Comparison of ENCODE assay signal across 30 cellular contexts in the genomic region with DNA sequence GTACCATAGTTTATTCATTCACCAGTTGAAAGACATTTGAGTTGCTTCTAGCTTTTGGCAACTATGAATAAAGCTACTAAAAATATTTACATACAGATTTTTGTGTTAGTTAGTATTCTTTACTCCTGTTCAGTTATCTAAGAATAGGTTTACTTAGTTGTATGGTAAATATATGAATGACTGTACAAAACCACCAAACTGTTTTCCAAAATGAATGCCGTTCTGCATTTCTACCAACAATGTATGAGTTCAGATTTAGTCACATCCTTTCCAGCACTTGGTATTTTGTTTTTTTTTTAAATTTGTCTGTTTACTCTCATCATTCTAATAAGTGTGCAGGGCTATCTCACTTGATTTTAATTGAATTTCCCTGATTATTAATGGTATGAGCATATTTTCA.
"Had no signal": no experiment of that assay in that cellular context is flagged by ENCODE, and none has a peak within 500 bp of the region (broad histone marks: within the 10 kb centered on the region; RNA-seq: fewer than 3 reads in every experiment).

No MANE protein-coding gene starts in this region.

- H3K27ac ChIP-seq: brain microvascular endothelial cell had no signal

- H3K27ac Mint-ChIP-seq: activated CD4-positive, alpha-beta memory T cell treated with anti-CD3 and anti-CD28 coated beads for 36 hours; activated CD4-positive, alpha-beta T cell treated with anti-CD3 and anti-CD28 coated beads for 36 hours; activated CD4-positive, alpha-beta T cell treated with anti-CD3 and anti-CD28 coated beads, Interleukin-2, amount 10 ng/mL, durations not matched to agents 24 days and 14 days; activated CD8-positive, alpha-beta memory T cell treated with anti-CD3 and anti-CD28 coated beads, Interleukin-2, amount 10 ng/mL, durations not matched to agents 7 days and 5 days; activated CD8-positive, alpha-beta T cell treated with anti-CD3 and anti-CD28 coated beads, Interleukin-2, amount 10 ng/mL, durations not matched to agents 7 days and 5 days; activated naive CD4-positive, alpha-beta T cell treated with anti-CD3 and anti-CD28 coated beads, Interleukin-2, amount 10 ng/mL, durations not matched to agents 7 days and 5 days; activated naive CD4-positive, alpha-beta T cell treated with anti-CD3 and anti-CD28 coated beads, Interleukin-2, amount 50 U/mL, for 72 hours; activated naive CD8-positive, alpha-beta T cell treated with anti-CD3 and anti-CD28 coated beads, Interleukin-2, amount 10 ng/mL, durations not matched to agents 7 days and 5 days; activated T-helper 1 cell treated with anti-CD3 and anti-CD28 coated beads, Interleukin-12 subunit alpha, Interleukin-12 subunit beta, Interleukin-2, Interleukin-4 antibody, amounts not matched to agents 30 ng/mL and 10 ng/mL and 1 ng/mL, durations not matched to agents 14 hours and 24 hours and 36 hours; activated T-helper 2 cell treated with anti-CD3 and anti-CD28 coated beads, Interferon-gamma antibody, Interleukin-2, Interleukin-4, amounts not matched to agents 10 μg/mL and 5 μg/mL and 100 μg/mL, durations not matched to agents 14 hours and 24 hours and 36 hours; effector memory CD8-positive, alpha-beta T cell had no signal

- H3K27me3 Mint-ChIP-seq: activated CD4-positive, alpha-beta T cell treated with anti-CD3 and anti-CD28 coated beads for 36 hours; activated CD8-positive, alpha-beta memory T cell treated with anti-CD3 and anti-CD28 coated beads, Interleukin-2, amount 10 ng/mL, durations not matched to agents 7 days and 5 days; activated naive CD8-positive, alpha-beta T cell treated with anti-CD3 and anti-CD28 coated beads, Interleukin-2, amount 10 ng/mL, durations not matched to agents 7 days and 5 days had no signal

- FAIRE-seq: astrocyte had no signal

- H3K4me3 Mint-ChIP-seq: activated CD4-positive, alpha-beta memory T cell treated with anti-CD3 and anti-CD28 coated beads for 36 hours; activated CD4-positive, alpha-beta T cell treated with anti-CD3 and anti-CD28 coated beads for 36 hours; activated CD4-positive, alpha-beta T cell treated with anti-CD3 and anti-CD28 coated beads, Interleukin-2, amount 10 ng/mL, durations not matched to agents 24 days and 14 days; activated CD8-positive, alpha-beta memory T cell treated with anti-CD3 and anti-CD28 coated beads, Interleukin-2, amount 10 ng/mL, durations not matched to agents 7 days and 5 days; activated CD8-positive, alpha-beta T cell treated with anti-CD3 and anti-CD28 coated beads, Interleukin-2, amount 10 ng/mL, durations not matched to agents 7 days and 5 days; activated naive CD4-positive, alpha-beta T cell treated with anti-CD3 and anti-CD28 coated beads, Interleukin-2, amount 10 ng/mL, durations not matched to agents 7 days and 5 days; activated naive CD8-positive, alpha-beta T cell treated with anti-CD3 and anti-CD28 coated beads, Interleukin-2, amount 10 ng/mL, durations not matched to agents 7 days and 5 days; activated T-helper 1 cell treated with anti-CD3 and anti-CD28 coated beads, Interleukin-12 subunit alpha, Interleukin-12 subunit beta, Interleukin-2, Interleukin-4 antibody, amounts not matched to agents 30 ng/mL and 10 ng/mL and 1 ng/mL, durations not matched to agents 14 hours and 24 hours and 36 hours; effector memory CD8-positive, alpha-beta T cell had no signal

- DNase-seq: activated CD4-positive, alpha-beta memory T cell treated with anti-CD3 and anti-CD28 coated beads for 36 hours; activated CD4-positive, alpha-beta T cell treated with anti-CD3 and anti-CD28 coated beads for 36 hours; activated CD4-positive, alpha-beta T cell treated with anti-CD3 and anti-CD28 coated beads, Interleukin-2, amount 10 ng/mL, durations not matched to agents 24 days and 14 days; activated CD4-positive, CD25-positive, alpha-beta regulatory T cell; activated CD4-positive, CD25-positive, alpha-beta regulatory T cell treated with anti-CD3 and anti-CD28 coated beads, Interleukin-2, amount 50 U/mL, for 72 hours; activated CD8-positive, alpha-beta memory T cell treated with anti-CD3 and anti-CD28 coated beads, Interleukin-2, amount 10 ng/mL, durations not matched to agents 7 days and 5 days; activated CD8-positive, alpha-beta memory T cell treated with anti-CD3 and anti-CD28 coated beads, Interleukin-2, amount 50 U/mL, for 4 hours; activated CD8-positive, alpha-beta T cell treated with anti-CD3 and anti-CD28 coated beads, Interleukin-2, amount 10 ng/mL, durations not matched to agents 7 days and 5 days; activated effector memory CD4-positive, alpha-beta T cell treated with anti-CD3 and anti-CD28 coated beads, Interleukin-2, amount 50 U/mL, for 16 hours; activated naive CD4-positive, alpha-beta T cell; activated naive CD4-positive, alpha-beta T cell treated with anti-CD3 and anti-CD28 coated beads, Interleukin-2, amount 10 ng/mL, durations not matched to agents 7 days and 5 days; activated naive CD8-positive, alpha-beta T cell treated with anti-CD3 and anti-CD28 coated beads, Interleukin-2, amount 10 ng/mL, durations not matched to agents 7 days and 5 days; activated T-cell treated with anti-CD3 and anti-CD28 coated beads, Interleukin-2, amount 50 U/mL, for 1 hour; activated T-cell treated with anti-CD3 and anti-CD28 coated beads, Interleukin-2, amount 50 U/mL, for 48 hours; amniotic stem cell; anterior cingulate cortex; brain microvascular endothelial cell; caudate nucleus; cortex of kidney; dermis blood vessel endothelial cell; effector CD4-positive, alpha-beta T cell; effector memory CD8-positive, alpha-beta T cell; foreskin fibroblast; head of caudate nucleus; hippocampal formation had no signal

- ATAC-seq: activated CD4-positive, alpha-beta T cell treated with anti-CD3 and anti-CD28 coated beads for 36 hours; activated CD8-positive, alpha-beta memory T cell treated with anti-CD3 and anti-CD28 coated beads, Interleukin-2, amount 10 ng/mL, durations not matched to agents 7 days and 5 days; activated CD8-positive, alpha-beta T cell treated with anti-CD3 and anti-CD28 coated beads, Interleukin-2, amount 10 ng/mL, durations not matched to agents 7 days and 5 days; activated naive CD4-positive, alpha-beta T cell treated with anti-CD3 and anti-CD28 coated beads, Interleukin-2, amount 50 U/mL, for 72 hours; effector memory CD8-positive, alpha-beta T cell; esophagus mucosa had no signal

- H3K36me3 ChIP-seq: brain microvascular endothelial cell had no signal

- H3K36me3 Mint-ChIP-seq: activated naive CD4-positive, alpha-beta T cell treated with anti-CD3 and anti-CD28 coated beads, Interleukin-2, amount 10 ng/mL, durations not matched to agents 7 days and 5 days had no signal

- H3K27me3 ChIP-seq: brain microvascular endothelial cell had no signal

- H3K9me3 Mint-ChIP-seq: effector memory CD8-positive, alpha-beta T cell had no signal
